22 cellular contexts compared by ENCODE assay signal in genomic region chr22:41030891-41031290, GRCh38.
DNase-seq lines count a peak whose midpoint lies in the region; ATAC-seq and TF ChIP-seq lines count a peak whose summit lies in the region.
"Had no signal": no experiment of that assay in that cellular context is flagged by ENCODE, and none has a peak within 500 bp of the region (broad histone marks: within the 10 kb centered on the region; RNA-seq: fewer than 3 reads in every experiment).

No MANE protein-coding gene starts in this region.

- H3K27ac ChIP-seq in brain microvascular endothelial cell = no peak overlapping the region
- H3K27ac ChIP-seq: coronary artery, left ventricle myocardium inferior, sigmoid colon had no signal

- H3K4me3 ChIP-seq in brain microvascular endothelial cell (ENCODE audit: low read depth, low read length) = no peak overlapping the region
- no peak overlapping the region for H3K4me3 ChIP-seq in mucosa of descending colon
- H3K4me3 ChIP-seq: coronary artery, left ventricle myocardium inferior, sigmoid colon had no signal

- H3K4me1 ChIP-seq in mucosa of descending colon (ENCODE audit: low read depth) = no peaks in the 10 kb centered on the region
- H3K4me1 ChIP-seq: left ventricle myocardium inferior, sigmoid colon had no signal

- ATAC-seq in GM18870 (IDR thresholded peaks at IDR 0.05; ENCODE audit: unreplicated experiment) (no peak), mucosa of descending colon (no peak), HG02610 (IDR thresholded peaks at IDR 0.05; ENCODE audit: unreplicated experiment) (no peak)
- ATAC-seq: activated naive CD4-positive, alpha-beta T cell treated with anti-CD3 and anti-CD28 coated beads, Interleukin-2, amount 50 U/mL, for 72 hours had no signal

- TF ChIP-seq CTCF in brain microvascular endothelial cell (IDR thresholded peaks at IDR 0.05; ENCODE audit: low read depth, low read length, missing control alignments) (no peak), mucosa of descending colon (IDR thresholded peaks at IDR 0.05) (no peak)

- no peaks in the 10 kb centered on the region for H3K27me3 ChIP-seq in brain microvascular endothelial cell (replicated peaks)
- H3K27me3 ChIP-seq: sigmoid colon had no signal

- in situ Hi-C loops in brain microvascular endothelial cell (cut with HindIII; ENCODE audit: low pct_ligation_motif_present, low sequenced_read_pairs) = no loop called here

- H3K36me3 ChIP-seq in brain microvascular endothelial cell (replicated peaks) (no peaks in the 10 kb centered on the region), mucosa of descending colon (ENCODE audit: low read depth) (no peaks in the 10 kb centered on the region)
- H3K36me3 ChIP-seq: left ventricle myocardium inferior, sigmoid colon had no signal

- intact Hi-C loops in mucosa of descending colon (cut with DNase I, micrococcal nuclease) = loop anchor here in 1 of 2 donors (10.0 kb wide), 1 partner anchor 54 kb away; no protein-coding TSS in a partner anchor

- H3K9me3 ChIP-seq in mucosa of descending colon = no peaks in the 10 kb centered on the region
- H3K9me3 ChIP-seq: left ventricle myocardium inferior, sigmoid colon had no signal

- DNase-seq in AG20443 (ENCODE audit: low spot score) = peak; percentile 63
- DNase-seq in LHCN-M2 (ENCODE audit: low read depth) = peak; percentile 88
- peak; percentile 66 for DNase-seq in brain microvascular endothelial cell
- peak; percentile 66 for DNase-seq in myocyte (ENCODE audit: low read depth)
- DNase-seq in mucosa of descending colon = no peak
- no peak for DNase-seq in amygdala (lab: John Stamatoyannopoulos, UW)
- DNase-seq: ACHN; activated CD4-positive, alpha-beta T cell treated with anti-CD3 and anti-CD28 coated beads for 48 hours; CD4-positive, alpha-beta memory T cell; endodermal cell; GF-D8; left ventricle myocardium inferior; midbrain; NCI-H1417; NCI-H524; nephron progenitor cell; sigmoid colon; substantia nigra had no signal

Comparison
In these comparisons a context has a peak if more than half of its experiments do, and no peak if none do; other contexts are left out.
1. DNase-seq: peak in AG20443 (single experiment), LHCN-M2 (single experiment), brain microvascular endothelial cell (single experiment) and myocyte (single experiment); none in mucosa of descending colon (0 of 3) and amygdala (0 of 56).